1 cellular context compared by ENCODE assay signal in the genomic region with DNA sequence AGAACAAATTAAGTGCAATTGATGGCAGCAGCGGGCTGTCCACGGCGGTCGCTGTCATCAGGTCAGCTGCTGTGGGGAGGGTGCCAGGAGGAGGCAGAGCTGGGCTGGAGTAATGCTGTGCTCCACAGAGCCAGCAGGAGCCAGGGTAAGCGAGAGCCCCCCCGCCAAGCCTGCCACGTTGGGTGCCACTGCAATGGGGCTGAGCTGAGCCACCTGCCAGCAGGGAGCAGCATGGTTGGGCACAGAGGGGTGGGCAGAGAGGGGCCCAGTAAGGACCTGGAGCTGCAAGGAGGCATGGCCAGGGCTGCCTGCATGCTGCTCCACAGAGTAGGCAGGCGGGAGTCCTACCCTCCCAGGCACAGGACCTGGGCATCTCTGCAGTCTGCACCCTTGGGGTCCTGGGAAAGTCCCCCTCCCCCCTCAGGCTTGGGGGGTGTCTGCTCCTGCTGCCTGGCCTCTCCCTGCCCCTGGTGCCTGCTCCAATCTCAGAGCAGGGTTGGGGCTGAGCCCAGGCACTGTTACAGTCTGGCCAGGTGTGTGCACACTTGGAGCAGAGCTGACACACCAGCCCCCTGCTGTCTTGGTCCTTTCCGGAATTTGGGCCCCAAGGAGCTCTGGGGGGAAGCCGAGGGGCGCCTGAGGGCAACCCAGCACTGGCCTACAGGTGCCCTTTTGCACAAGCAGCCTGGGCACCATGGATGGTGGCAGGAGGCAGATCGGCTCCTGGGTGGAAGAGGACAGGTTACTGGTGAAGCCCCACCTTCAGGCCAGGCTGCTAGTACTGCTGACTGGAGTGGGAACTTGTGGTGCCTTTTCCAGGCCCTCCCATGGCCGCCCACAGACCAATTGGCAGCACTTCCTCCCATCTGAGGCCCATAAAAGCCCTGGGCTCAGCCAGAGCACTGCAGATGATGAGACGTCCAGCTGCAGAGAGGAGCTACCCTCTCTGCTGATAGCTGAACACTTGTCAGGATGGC.
A peak's percentile ranks its signal among the peaks of the same experiment; 100 is the strongest.
TF ChIP-seq lines count a peak whose summit lies in the region.

No MANE protein-coding gene starts in this region.

TF ChIP-seq in HepG2, 621 proteins besides CTCF, POLR2A, EP300 and RAD21 (continued from another document):
- TF ChIP-seq WIZ (CRISPR knock-in tag; IDR thresholded peaks at IDR 0.05): 0 out of 2 replicates have a peak, but pooled peaks have one; percentile 44
- TF ChIP-seq PHF8 (CRISPR knock-in tag; IDR thresholded peaks at IDR 0.05): 0 out of 2 replicates have a peak, but pooled peaks have one; percentile 26
- peak; percentile 37; the same call in 1 of the 2 replicates for TF ChIP-seq POLR2AphosphoS5 (IDR thresholded peaks at IDR 0.05; ENCODE audit: low read depth, low read length)
- TF ChIP-seq SPEN (CRISPR knock-in tag; IDR thresholded peaks at IDR 0.05; ENCODE audit: low read depth): 0 out of 2 replicates have a peak, but pooled peaks have one; percentile 27
- peak; percentile 31 for TF ChIP-seq STAG1 (CRISPR knock-in tag; IDR thresholded peaks at IDR 0.05)
- TF ChIP-seq SP4 (CRISPR knock-in tag; IDR thresholded peaks at IDR 0.05): 0 out of 2 replicates have a peak, but pooled peaks have one; percentile 36
- no peak for TF ChIP-seq SIN3A (IDR thresholded peaks at IDR 0.05; ENCODE audit: borderline replicate concordance, low read depth, low read length)
- TF ChIP-seq, protein P1, sequence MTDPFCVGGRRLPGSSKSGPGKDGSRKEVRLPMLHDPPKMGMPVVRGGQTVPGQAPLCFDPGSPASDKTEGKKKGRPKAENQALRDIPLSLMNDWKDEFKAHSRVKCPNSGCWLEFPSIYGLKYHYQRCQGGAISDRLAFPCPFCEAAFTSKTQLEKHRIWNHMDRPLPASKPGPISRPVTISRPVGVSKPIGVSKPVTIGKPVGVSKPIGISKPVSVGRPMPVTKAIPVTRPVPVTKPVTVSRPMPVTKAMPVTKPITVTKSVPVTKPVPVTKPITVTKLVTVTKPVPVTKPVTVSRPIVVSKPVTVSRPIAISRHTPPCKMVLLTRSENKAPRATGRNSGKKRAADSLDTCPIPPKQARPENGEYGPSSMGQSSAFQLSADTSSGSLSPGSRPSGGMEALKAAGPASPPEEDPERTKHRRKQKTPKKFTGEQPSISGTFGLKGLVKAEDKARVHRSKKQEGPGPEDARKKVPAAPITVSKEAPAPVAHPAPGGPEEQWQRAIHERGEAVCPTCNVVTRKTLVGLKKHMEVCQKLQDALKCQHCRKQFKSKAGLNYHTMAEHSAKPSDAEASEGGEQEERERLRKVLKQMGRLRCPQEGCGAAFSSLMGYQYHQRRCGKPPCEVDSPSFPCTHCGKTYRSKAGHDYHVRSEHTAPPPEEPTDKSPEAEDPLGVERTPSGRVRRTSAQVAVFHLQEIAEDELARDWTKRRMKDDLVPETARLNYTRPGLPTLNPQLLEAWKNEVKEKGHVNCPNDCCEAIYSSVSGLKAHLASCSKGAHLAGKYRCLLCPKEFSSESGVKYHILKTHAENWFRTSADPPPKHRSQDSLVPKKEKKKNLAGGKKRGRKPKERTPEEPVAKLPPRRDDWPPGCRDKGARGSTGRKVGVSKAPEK (CRISPR knock-in tag; IDR thresholded peaks at IDR 0.05; ENCODE audit: borderline replicate concordance): peak; percentile 38; the same call in 1 of the 2 replicates
- no peak for TF ChIP-seq KLF12 (CRISPR knock-in tag; IDR thresholded peaks at IDR 0.05; ENCODE audit: borderline replicate concordance)
- TF ChIP-seq, protein P2, sequence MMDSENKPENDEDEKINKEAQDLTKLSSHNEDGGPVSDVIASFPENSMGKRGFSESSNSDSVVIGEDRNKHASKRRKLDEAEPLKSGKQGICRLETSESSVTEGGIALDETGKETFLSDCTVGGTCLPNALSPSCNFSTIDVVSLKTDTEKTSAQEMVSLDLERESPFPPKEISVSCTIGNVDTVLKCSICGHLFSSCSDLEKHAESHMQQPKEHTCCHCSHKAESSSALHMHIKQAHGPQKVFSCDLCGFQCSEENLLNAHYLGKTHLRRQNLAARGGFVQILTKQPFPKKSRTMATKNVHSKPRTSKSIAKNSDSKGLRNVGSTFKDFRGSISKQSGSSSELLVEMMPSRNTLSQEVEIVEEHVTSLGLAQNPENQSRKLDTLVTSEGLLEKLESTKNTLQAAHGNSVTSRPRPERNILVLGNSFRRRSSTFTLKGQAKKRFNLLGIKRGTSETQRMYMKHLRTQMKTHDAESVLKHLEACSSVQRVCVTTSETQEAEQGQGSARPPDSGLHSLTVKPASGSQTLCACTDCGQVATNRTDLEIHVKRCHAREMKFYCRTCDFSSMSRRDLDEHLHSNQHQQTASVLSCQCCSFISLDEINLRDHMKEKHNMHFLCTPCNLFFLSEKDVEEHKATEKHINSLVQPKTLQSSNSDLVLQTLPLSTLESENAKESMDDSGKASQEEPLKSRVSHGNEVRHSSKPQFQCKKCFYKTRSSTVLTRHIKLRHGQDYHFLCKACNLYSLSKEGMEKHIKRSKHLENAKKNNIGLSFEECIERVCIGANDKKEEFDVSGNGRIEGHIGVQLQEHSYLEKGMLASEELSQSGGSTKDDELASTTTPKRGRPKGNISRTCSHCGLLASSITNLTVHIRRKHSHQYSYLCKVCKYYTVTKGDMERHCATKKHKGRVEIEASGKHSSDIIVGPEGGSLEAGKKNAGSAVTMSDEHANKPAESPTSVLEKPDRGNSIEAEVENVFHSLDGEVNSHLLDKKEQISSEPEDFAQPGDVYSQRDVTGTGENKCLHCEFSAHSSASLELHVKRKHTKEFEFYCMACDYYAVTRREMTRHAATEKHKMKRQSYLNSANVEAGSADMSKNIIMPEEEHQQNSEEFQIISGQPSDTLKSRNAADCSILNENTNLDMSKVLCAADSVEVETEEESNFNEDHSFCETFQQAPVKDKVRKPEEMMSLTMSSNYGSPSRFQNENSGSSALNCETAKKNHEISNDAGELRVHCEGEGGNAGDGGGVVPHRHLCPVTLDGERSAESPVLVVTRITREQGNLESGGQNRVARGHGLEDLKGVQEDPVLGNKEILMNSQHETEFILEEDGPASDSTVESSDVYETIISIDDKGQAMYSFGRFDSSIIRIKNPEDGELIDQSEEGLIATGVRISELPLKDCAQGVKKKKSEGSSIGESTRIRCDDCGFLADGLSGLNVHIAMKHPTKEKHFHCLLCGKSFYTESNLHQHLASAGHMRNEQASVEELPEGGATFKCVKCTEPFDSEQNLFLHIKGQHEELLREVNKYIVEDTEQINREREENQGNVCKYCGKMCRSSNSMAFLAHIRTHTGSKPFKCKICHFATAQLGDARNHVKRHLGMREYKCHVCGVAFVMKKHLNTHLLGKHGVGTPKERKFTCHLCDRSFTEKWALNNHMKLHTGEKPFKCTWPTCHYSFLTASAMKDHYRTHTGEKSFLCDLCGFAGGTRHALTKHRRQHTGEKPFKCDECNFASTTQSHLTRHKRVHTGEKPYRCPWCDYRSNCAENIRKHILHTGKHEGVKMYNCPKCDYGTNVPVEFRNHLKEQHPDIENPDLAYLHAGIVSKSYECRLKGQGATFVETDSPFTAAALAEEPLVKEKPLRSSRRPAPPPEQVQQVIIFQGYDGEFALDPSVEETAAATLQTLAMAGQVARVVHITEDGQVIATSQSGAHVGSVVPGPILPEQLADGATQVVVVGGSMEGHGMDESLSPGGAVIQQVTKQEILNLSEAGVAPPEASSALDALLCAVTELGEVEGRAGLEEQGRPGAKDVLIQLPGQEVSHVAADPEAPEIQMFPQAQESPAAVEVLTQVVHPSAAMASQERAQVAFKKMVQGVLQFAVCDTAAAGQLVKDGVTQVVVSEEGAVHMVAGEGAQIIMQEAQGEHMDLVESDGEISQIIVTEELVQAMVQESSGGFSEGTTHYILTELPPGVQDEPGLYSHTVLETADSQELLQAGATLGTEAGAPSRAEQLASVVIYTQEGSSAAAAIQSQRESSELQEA (CRISPR knock-in tag; IDR thresholded peaks at IDR 0.05; ENCODE audit: not compliant biosample characterization): peak; percentile 31
- TF ChIP-seq, protein P3, sequence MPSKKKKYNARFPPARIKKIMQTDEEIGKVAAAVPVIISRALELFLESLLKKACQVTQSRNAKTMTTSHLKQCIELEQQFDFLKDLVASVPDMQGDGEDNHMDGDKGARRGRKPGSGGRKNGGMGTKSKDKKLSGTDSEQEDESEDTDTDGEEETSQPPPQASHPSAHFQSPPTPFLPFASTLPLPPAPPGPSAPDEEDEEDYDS (CRISPR knock-in tag; IDR thresholded peaks at IDR 0.05): peak; percentile 93
- TF ChIP-seq, protein P4, sequence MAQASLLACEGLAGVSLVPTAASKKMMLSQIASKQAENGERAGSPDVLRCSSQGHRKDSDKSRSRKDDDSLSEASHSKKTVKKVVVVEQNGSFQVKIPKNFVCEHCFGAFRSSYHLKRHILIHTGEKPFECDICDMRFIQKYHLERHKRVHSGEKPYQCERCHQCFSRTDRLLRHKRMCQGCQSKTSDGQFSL (CRISPR knock-in tag; IDR thresholded peaks at IDR 0.05): 0 out of 2 replicates have a peak, but pooled peaks have one; percentile 54
- peak; percentile 35; the same call in 1 of the 2 replicates for TF ChIP-seq ZNF292 (CRISPR knock-in tag; IDR thresholded peaks at IDR 0.05; ENCODE audit: borderline replicate concordance, low read depth)
- TF ChIP-seq NRL (CRISPR knock-in tag; IDR thresholded peaks at IDR 0.05; ENCODE audit: borderline replicate concordance): peak; percentile 44; the same call in 1 of the 2 replicates
- 0 out of 2 replicates have a peak, but pooled peaks have one; percentile 55 for TF ChIP-seq ZNF616 (CRISPR knock-in tag; IDR thresholded peaks at IDR 0.05; ENCODE audit: low read depth)
- 0 out of 2 replicates have a peak, but pooled peaks have one; percentile 23 for TF ChIP-seq ZMYM4 (CRISPR knock-in tag; IDR thresholded peaks at IDR 0.05)
- TF ChIP-seq, protein P5, sequence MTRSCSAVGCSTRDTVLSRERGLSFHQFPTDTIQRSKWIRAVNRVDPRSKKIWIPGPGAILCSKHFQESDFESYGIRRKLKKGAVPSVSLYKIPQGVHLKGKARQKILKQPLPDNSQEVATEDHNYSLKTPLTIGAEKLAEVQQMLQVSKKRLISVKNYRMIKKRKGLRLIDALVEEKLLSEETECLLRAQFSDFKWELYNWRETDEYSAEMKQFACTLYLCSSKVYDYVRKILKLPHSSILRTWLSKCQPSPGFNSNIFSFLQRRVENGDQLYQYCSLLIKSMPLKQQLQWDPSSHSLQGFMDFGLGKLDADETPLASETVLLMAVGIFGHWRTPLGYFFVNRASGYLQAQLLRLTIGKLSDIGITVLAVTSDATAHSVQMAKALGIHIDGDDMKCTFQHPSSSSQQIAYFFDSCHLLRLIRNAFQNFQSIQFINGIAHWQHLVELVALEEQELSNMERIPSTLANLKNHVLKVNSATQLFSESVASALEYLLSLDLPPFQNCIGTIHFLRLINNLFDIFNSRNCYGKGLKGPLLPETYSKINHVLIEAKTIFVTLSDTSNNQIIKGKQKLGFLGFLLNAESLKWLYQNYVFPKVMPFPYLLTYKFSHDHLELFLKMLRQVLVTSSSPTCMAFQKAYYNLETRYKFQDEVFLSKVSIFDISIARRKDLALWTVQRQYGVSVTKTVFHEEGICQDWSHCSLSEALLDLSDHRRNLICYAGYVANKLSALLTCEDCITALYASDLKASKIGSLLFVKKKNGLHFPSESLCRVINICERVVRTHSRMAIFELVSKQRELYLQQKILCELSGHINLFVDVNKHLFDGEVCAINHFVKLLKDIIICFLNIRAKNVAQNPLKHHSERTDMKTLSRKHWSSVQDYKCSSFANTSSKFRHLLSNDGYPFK (CRISPR knock-in tag; IDR thresholded peaks at IDR 0.05; ENCODE audit: borderline replicate concordance): peak; percentile 58; the same call in 1 of the 2 replicates
- TF ChIP-seq HMG20B (CRISPR knock-in tag; conservative IDR thresholded peaks at IDR 0.05): no peak
- TF ChIP-seq ZFY (CRISPR knock-in tag; IDR thresholded peaks at IDR 0.05): 0 out of 2 replicates have a peak, but pooled peaks have one; percentile 28
- TF ChIP-seq, protein P6, sequence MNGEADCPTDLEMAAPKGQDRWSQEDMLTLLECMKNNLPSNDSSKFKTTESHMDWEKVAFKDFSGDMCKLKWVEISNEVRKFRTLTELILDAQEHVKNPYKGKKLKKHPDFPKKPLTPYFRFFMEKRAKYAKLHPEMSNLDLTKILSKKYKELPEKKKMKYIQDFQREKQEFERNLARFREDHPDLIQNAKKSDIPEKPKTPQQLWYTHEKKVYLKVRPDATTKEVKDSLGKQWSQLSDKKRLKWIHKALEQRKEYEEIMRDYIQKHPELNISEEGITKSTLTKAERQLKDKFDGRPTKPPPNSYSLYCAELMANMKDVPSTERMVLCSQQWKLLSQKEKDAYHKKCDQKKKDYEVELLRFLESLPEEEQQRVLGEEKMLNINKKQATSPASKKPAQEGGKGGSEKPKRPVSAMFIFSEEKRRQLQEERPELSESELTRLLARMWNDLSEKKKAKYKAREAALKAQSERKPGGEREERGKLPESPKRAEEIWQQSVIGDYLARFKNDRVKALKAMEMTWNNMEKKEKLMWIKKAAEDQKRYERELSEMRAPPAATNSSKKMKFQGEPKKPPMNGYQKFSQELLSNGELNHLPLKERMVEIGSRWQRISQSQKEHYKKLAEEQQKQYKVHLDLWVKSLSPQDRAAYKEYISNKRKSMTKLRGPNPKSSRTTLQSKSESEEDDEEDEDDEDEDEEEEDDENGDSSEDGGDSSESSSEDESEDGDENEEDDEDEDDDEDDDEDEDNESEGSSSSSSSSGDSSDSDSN (CRISPR knock-in tag; IDR thresholded peaks at IDR 0.05): 0 out of 2 replicates have a peak, but pooled peaks have one; percentile 36
- TF ChIP-seq STAT5B (CRISPR knock-in tag; IDR thresholded peaks at IDR 0.05): no peak
- TF ChIP-seq, protein P7, sequence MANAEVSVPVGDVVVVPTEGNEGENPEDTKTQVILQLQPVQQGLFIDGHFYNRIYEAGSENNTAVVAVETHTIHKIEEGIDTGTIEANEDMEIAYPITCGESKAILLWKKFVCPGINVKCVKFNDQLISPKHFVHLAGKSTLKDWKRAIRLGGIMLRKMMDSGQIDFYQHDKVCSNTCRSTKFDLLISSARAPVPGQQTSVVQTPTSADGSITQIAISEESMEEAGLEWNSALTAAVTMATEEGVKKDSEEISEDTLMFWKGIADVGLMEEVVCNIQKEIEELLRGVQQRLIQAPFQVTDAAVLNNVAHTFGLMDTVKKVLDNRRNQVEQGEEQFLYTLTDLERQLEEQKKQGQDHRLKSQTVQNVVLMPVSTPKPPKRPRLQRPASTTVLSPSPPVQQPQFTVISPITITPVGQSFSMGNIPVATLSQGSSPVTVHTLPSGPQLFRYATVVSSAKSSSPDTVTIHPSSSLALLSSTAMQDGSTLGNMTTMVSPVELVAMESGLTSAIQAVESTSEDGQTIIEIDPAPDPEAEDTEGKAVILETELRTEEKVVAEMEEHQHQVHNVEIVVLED (CRISPR knock-in tag; IDR thresholded peaks at IDR 0.05; ENCODE audit: borderline replicate concordance): 0 out of 2 replicates have a peak, but pooled peaks have one; percentile 17
- TF ChIP-seq, protein P8, sequence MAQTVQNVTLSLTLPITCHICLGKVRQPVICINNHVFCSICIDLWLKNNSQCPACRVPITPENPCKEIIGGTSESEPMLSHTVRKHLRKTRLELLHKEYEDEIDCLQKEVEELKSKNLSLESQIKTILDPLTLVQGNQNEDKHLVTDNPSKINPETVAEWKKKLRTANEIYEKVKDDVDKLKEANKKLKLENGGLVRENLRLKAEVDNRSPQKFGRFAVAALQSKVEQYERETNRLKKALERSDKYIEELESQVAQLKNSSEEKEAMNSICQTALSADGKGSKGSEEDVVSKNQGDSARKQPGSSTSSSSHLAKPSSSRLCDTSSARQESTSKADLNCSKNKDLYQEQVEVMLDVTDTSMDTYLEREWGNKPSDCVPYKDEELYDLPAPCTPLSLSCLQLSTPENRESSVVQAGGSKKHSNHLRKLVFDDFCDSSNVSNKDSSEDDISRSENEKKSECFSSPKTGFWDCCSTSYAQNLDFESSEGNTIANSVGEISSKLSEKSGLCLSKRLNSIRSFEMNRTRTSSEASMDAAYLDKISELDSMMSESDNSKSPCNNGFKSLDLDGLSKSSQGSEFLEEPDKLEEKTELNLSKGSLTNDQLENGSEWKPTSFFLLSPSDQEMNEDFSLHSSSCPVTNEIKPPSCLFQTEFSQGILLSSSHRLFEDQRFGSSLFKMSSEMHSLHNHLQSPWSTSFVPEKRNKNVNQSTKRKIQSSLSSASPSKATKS (CRISPR knock-in tag; IDR thresholded peaks at IDR 0.05): no peak
